Comparison of ENCODE assay signal across 8 cellular contexts in the genomic region with DNA sequence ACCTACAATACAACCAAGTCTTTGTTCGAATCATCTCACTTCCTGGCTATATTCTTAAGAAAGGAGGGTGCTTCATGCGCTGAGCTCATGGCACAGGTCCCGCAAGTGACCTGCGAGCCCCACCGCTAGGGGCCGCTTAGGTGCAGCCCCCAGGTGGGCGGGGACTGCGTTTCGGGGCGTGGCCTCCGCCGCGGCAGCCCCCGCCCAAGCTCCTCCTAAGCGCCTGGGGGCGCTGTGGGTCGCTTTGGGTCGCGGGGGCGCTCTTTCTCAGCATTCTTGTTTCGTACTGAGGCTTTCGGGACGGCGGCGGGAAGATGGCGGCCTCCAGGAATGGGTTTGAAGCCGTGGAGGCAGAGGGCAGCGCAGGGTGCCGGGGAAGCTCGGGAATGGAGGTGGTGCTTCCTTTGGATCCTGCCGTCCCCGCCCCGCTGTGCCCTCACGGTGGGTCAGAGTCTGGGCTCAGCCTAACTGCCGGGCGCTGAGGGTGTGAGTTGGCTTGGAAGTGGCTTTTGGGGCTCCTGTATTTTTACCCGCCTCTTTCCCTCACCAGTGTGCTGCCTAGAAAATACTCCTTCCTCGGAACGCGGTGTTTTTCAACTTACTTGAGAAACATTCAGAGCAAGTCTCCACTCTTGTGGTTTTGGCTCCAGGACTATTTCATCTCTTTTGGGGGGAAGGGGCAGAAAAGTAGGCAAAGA.
A peak's percentile ranks its signal among the peaks of the same experiment; 100 is the strongest.
DNase-seq lines count a peak whose midpoint lies in the region; ATAC-seq and TF ChIP-seq lines count a peak whose summit lies in the region.

A gene with protein sequence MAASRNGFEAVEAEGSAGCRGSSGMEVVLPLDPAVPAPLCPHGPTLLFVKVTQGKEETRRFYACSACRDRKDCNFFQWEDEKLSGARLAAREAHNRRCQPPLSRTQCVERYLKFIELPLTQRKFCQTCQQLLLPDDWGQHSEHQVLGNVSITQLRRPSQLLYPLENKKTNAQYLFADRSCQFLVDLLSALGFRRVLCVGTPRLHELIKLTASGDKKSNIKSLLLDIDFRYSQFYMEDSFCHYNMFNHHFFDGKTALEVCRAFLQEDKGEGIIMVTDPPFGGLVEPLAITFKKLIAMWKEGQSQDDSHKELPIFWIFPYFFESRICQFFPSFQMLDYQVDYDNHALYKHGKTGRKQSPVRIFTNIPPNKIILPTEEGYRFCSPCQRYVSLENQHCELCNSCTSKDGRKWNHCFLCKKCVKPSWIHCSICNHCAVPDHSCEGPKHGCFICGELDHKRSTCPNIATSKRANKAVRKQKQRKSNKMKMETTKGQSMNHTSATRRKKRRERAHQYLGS (plus strand): TSS at position 279 of the 698 bp plus-strand sequence. CDS start 36 bp downstream, at position 315.

- H3K27ac ChIP-seq in caudate nucleus (ENCODE audit: low read depth, low read length), result peak within 1 kb of the TSS; percentile 32

- H3K4me3 ChIP-seq in WI38 (ENCODE audit: low read depth, low read length), result peak within 1 kb of the TSS; percentile 79

- peak; percentile 76 for DNase-seq in AG09319 (ENCODE audit: extremely low read depth, low read depth)
- peak; percentile 90 for DNase-seq in NCI-H2227 treated with DMSO at 0.1 percent for 48 hours (lab: John Stamatoyannopoulos, UW)
- DNase-seq in caudate nucleus (lab: John Stamatoyannopoulos, UW), result peak; percentile 46 to 93 (median 85)
- DNase-seq in iris pigment epithelial cell (ENCODE audit: low read depth), result peak; percentile 90
- peak; percentile 77 to 82 (median 81) for DNase-seq in stimulated activated CD4-positive, alpha-beta T cell treated with anti-CD3 and anti-CD28 coated beads, Interleukin-12 subunit alpha, Interleukin-12 subunit beta, amount 100 ng/mL, for 48 hours (ENCODE audit: low read depth in 2 of 3, low spot score in 1 of 3)

- ATAC-seq in GM18909 (IDR thresholded peaks at IDR 0.05; ENCODE audit: poor library complexity, unreplicated experiment) (peak; percentile 81), HG03175 (IDR thresholded peaks at IDR 0.05; ENCODE audit: unreplicated experiment) (peak; percentile 83)

- TF ChIP-seq CTCF in AG09319 (IDR thresholded peaks at IDR 0.05; ENCODE audit: low read depth, low read length), result peak; percentile 100
- peak; percentile 98 for TF ChIP-seq CTCF in WI38 (IDR thresholded peaks at IDR 0.05; ENCODE audit: low read depth, low read length)

Comparison
In these comparisons a context has a peak if more than half of its experiments do, and no peak if none do; other contexts are left out.
1. Peak in every context shown above with its lines: DNase-seq, ATAC-seq, H3K4me3 ChIP-seq and H3K27ac ChIP-seq.